In the genomic region with DNA sequence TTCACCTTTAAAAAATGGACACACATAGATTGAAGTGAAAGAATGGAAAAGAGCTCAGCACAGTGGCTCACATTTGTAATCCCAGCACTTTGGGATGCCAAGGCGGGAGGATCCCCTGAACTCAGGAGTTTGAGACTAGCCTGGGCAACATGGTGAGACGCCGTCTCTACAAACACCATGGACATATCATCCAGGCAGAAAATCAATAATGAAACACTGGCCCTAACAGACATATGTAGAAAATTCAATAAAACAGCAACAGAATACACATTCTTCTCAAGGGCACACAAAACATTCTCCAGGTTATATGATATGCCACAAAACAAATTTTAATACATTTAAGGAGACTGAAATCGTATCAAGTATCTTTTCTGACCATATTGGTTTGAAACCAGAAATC, we compare ENCODE assay signal across 32 cellular contexts.
"Had no signal": no experiment of that assay in that cellular context is flagged by ENCODE, and none has a peak within 500 bp of the region (broad histone marks: within the 10 kb centered on the region; RNA-seq: fewer than 3 reads in every experiment).

No MANE protein-coding gene starts in this region.

- H3K9me3 Mint-ChIP-seq: activated B cell treated with CpG ODN at 0.5 μM for 24 hours; activated CD8-positive, alpha-beta T cell treated with anti-CD3 and anti-CD28 coated beads for 36 hours; activated naive CD4-positive, alpha-beta T cell treated with anti-CD3 and anti-CD28 coated beads, Interleukin-2, amount 50 U/mL, for 72 hours; dendritic cell treated with granulocyte-macrophage colony-stimulating factor and Interleukin-4, amounts not matched to agents 40 ng/mL and 50 ng/mL, for 4 days; endodermal cell; T-cell; T-helper 1 cell treated with Interleukin-12 subunit alpha and Interleukin-12 subunit beta and Interleukin-4 antibody, amounts not matched to agents 30 μg/mL and 1 μg/mL, for 36 hours had no signal

- H3K4me3 Mint-ChIP-seq: activated B cell treated with CpG ODN at 0.5 μM for 24 hours; activated CD8-positive, alpha-beta T cell treated with anti-CD3 and anti-CD28 coated beads for 36 hours; activated naive CD4-positive, alpha-beta T cell treated with anti-CD3 and anti-CD28 coated beads, Interleukin-2, amount 10 ng/mL, durations not matched to agents 7 days and 5 days; dendritic cell treated with granulocyte-macrophage colony-stimulating factor and Interleukin-4, amounts not matched to agents 40 ng/mL and 50 ng/mL, for 4 days; endodermal cell; T-cell; T-helper 1 cell treated with Interleukin-12 subunit alpha and Interleukin-12 subunit beta and Interleukin-4 antibody, amounts not matched to agents 30 μg/mL and 1 μg/mL, for 36 hours; T-helper 2 cell treated with Interferon-gamma antibody and Interleukin-4, amounts not matched to agents 5 μg/mL and 100 μg/mL, for 36 hours had no signal

- ATAC-seq: activated CD4-positive, CD25-positive, alpha-beta regulatory T cell treated with anti-CD3 and anti-CD28 coated beads, Interleukin-2, amount 50 U/mL, for 24 hours; activated CD8-positive, alpha-beta T cell treated with anti-CD3 and anti-CD28 coated beads for 36 hours; activated naive CD4-positive, alpha-beta T cell treated with anti-CD3 and anti-CD28 coated beads, Interleukin-2, amount 50 U/mL, for 72 hours; body of pancreas; esophagus mucosa; T-cell had no signal

- DNase-seq: activated B cell treated with CpG ODN at 0.5 μM for 24 hours; activated CD4-positive, alpha-beta T cell treated with anti-CD3 and anti-CD28 coated beads for 48 hours; activated CD4-positive, alpha-beta T cell treated with anti-CD3 and anti-CD28 coated beads, Interleukin-2, amount 50 U/mL, for 1 hour; activated CD4-positive, alpha-beta T cell treated with anti-CD3 and anti-CD28 coated beads, Interleukin-2, amount 50 U/mL, for 48 hours; activated CD8-positive, alpha-beta memory T cell treated with anti-CD3 and anti-CD28 coated beads for 24 hours; activated CD8-positive, alpha-beta T cell treated with anti-CD3 and anti-CD28 coated beads for 36 hours; activated gamma-delta T cell; activated naive CD4-positive, alpha-beta T cell; activated naive CD4-positive, alpha-beta T cell treated with anti-CD3 and anti-CD28 coated beads, Interleukin-2, amount 10 ng/mL, durations not matched to agents 7 days and 5 days; activated T-cell treated with anti-CD3 and anti-CD28 coated beads, Interleukin-2, amount 50 U/mL, for 1 hour; activated T-cell treated with anti-CD3 and anti-CD28 coated beads, Interleukin-2, amount 50 U/mL, for 48 hours; adrenal gland; amygdala; aorta; body of pancreas; caudate nucleus; cerebellar nuclear complex; colonic mucosa; dorsolateral prefrontal cortex; effector memory CD4-positive, alpha-beta T cell; endodermal cell; foreskin fibroblast; head of caudate nucleus; T-cell; T1000; WERI-Rb-1 had no signal

- H3K27ac ChIP-seq: adrenal gland, body of pancreas, colonic mucosa, dorsolateral prefrontal cortex, WERI-Rb-1 had no signal

- H3K27me3 Mint-ChIP-seq: activated B cell treated with CpG ODN at 0.5 μM for 24 hours; activated CD8-positive, alpha-beta T cell treated with anti-CD3 and anti-CD28 coated beads for 36 hours; activated naive CD4-positive, alpha-beta T cell treated with anti-CD3 and anti-CD28 coated beads, Interleukin-2, amount 10 ng/mL, durations not matched to agents 7 days and 5 days; dendritic cell treated with granulocyte-macrophage colony-stimulating factor and Interleukin-4, amounts not matched to agents 40 ng/mL and 50 ng/mL, for 4 days; T-cell had no signal

- H3K36me3 ChIP-seq: colonic mucosa, WERI-Rb-1 had no signal

- H3K27me3 ChIP-seq: adrenal gland, body of pancreas, colonic mucosa, dorsolateral prefrontal cortex had no signal

- H3K27ac Mint-ChIP-seq: activated B cell treated with CpG ODN at 0.5 μM for 24 hours; activated CD8-positive, alpha-beta T cell treated with anti-CD3 and anti-CD28 coated beads for 36 hours; activated naive CD4-positive, alpha-beta T cell treated with anti-CD3 and anti-CD28 coated beads, Interleukin-2, amount 10 ng/mL, durations not matched to agents 7 days and 5 days; activated naive CD4-positive, alpha-beta T cell treated with anti-CD3 and anti-CD28 coated beads, Interleukin-2, amount 50 U/mL, for 72 hours; dendritic cell treated with granulocyte-macrophage colony-stimulating factor and Interleukin-4, amounts not matched to agents 40 ng/mL and 50 ng/mL, for 4 days; endodermal cell; T-helper 1 cell treated with Interleukin-12 subunit alpha and Interleukin-12 subunit beta and Interleukin-4 antibody, amounts not matched to agents 30 μg/mL and 1 μg/mL, for 36 hours had no signal

- H3K9me3 ChIP-seq: adrenal gland, body of pancreas, colonic mucosa had no signal

- H3K4me1 ChIP-seq: adrenal gland, body of pancreas, colonic mucosa had no signal

- H3K4me3 ChIP-seq: adrenal gland, body of pancreas, colonic mucosa, dorsolateral prefrontal cortex had no signal
